Comparison of ENCODE assay signal across 9 cellular contexts in the genomic region with DNA sequence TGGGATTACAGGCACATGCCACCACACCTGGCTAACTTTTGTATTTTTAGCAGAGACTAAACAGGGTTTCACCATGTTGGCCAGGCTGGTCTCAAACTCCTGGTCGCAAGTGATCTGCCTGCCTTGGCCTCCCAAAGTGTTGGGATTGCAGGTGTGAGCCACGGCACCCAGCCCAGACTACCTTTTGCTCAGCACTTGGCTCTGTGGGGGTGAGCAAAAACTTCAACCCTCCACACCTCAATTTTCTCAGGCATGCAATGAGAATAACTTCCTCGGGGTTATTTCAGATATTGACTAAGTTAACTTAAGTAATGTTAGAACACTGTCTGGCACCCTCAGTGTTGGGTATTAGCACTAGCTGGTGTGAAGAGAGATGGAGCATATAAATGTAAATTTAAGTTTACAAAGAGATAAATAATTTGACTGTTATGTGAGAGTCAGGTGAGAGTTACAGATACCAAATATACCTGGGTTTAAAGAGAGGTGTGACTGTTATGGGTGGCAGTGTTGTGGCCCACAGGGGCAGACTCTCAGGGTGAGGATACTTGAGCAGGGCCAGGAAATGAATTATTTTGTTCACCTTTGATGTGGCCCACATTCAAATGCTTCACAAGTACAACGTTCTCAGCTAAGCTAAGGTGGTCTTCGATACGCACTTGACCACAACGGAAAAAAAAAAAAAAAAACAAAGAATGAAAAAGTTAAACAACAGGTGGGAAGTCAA. TPM values are rescaled to one million over a fixed set of nuclear protein-coding genes. Genes with fewer than 3 reads are reported as not detected.
DNase-seq lines count a peak whose midpoint lies in the region; ATAC-seq and TF ChIP-seq lines count a peak whose summit lies in the region.
"Had no signal": no experiment of that assay in that cellular context is flagged by ENCODE, and none has a peak within 500 bp of the region (broad histone marks: within the 10 kb centered on the region; RNA-seq: fewer than 3 reads in every experiment).

No MANE protein-coding gene starts in this region.

- no peak overlapping the region for H2BK120ac ChIP-seq in mesendoderm (ENCODE audit: low read depth, low read length)

- WGBS in mammary epithelial cell (ENCODE audit: low coverage, missing lambda C conversion rate), result 88% methylated on average over 7 of the region's 7 CpGs
- 55 to 63% methylated on average over 7 of the region's 7 CpGs for WGBS in transverse colon (ENCODE audit: low coverage in 1 of 2), 2 donors
- WGBS in mesendoderm (ENCODE audit: extremely low coverage, insufficient coverage, low lambda C conversion rate), result no CpG with 5 or more reads among the region's 7 CpGs
- WGBS in testis, 2 donors, result 79 to 88% methylated on average over 7 of the region's 7 CpGs

- TF ChIP-seq CTCF in MCF 10A (IDR thresholded peaks at IDR 0.05; ENCODE audit: unreplicated experiment) (no peak), mammary epithelial cell (conservative IDR thresholded peaks at IDR 0.05 in 1 of 2, IDR thresholded peaks at IDR 0.05 in 1 of 2; ENCODE audit: extremely low read depth in 1 of 2, insufficient read depth in 1 of 2, low read depth in 1 of 2, low read length in 2 of 2) (no peak), transverse colon (IDR thresholded peaks at IDR 0.05) (no peak), testis (IDR thresholded peaks at IDR 0.05) (no peak)

- no peak overlapping the region for H2AFZ ChIP-seq in mammary epithelial cell (ENCODE audit: low read depth, low read length)

- no peak overlapping the region for H3K4me3 Mint-ChIP-seq in MCF 10A (ENCODE audit: unreplicated experiment)

- H3K18ac ChIP-seq in mesendoderm (ENCODE audit: low read length), result no peak overlapping the region

- H3K4ac ChIP-seq in mesendoderm (ENCODE audit: low read depth, low read length), result no peak overlapping the region

- in situ Hi-C loops in mammary epithelial cell (cut with MboI; ENCODE audit: low sequenced_read_pairs in 2 of 2), result loop anchor here in 1 of 2 donors (25.0 kb wide), 1 partner anchor 527 kb away; the partner anchor contains the start of gene GABRR3
- in situ Hi-C loops in transverse colon (cut with MboI; ENCODE audit: low pct_ligation_motif_present in 1 of 4, low pct_unique_long_range_greater_than_20kb in 1 of 4, low sequenced_read_pairs in 3 of 4), result no loop called here

- DNase-seq in MCF 10A (ENCODE audit: unreplicated experiment), result no peak
- no peak for DNase-seq in mammary epithelial cell
- peak; percentile 23 for DNase-seq in activated CD4-positive, alpha-beta T cell treated with anti-CD3 and anti-CD28 coated beads, Interleukin-2, amount 50 U/mL, for 1 hour
- no peak for DNase-seq in transverse colon
- DNase-seq in mesendoderm, result no peak
- DNase-seq in testis, result no peak
- DNase-seq in GF-D8 (lab: John Stamatoyannopoulos, UW), result no peak

- H3K4me3 ChIP-seq in mammary epithelial cell (replicated peaks in 1 of 3; ENCODE audit: insufficient read depth in 1 of 3, low read depth in 2 of 3, low read length in 3 of 3) (no peak overlapping the region), transverse colon (no peak overlapping the region), mesendoderm (ENCODE audit: low read length) (no peak overlapping the region), testis (no peak overlapping the region)
- H3K4me3 ChIP-seq: BLaER1 had no signal

- dilution Hi-C loops in mammary epithelial cell (cut with HindIII; ENCODE audit: low sequenced_read_pairs), result no loop called here

- POLR2A ChIA-PET in MCF 10A (lab: Yijun Ruan, JAX), result interaction anchor here (0.6 kb wide), 1 partner anchor 82 kb away, joined by 4 read pairs; no protein-coding TSS in a partner anchor

- H3K27me3 Mint-ChIP-seq in MCF 10A (ENCODE audit: insufficient read depth, unreplicated experiment), result no peaks in the 10 kb centered on the region

- H3K27ac ChIP-seq in mammary epithelial cell (ENCODE audit: insufficient read depth, low read depth, low read length), result no peak overlapping the region
- peak overlapping the region; percentile 22 to 61 (median 40) for H3K27ac ChIP-seq in transverse colon
- no peak overlapping the region for H3K27ac ChIP-seq in mesendoderm (ENCODE audit: low read depth, low read length)
- H3K27ac ChIP-seq in testis, result no peak overlapping the region
- H3K27ac ChIP-seq: BLaER1 had no signal

- no peak overlapping the region for H2BK5ac ChIP-seq in mesendoderm (ENCODE audit: low read length)

- no peaks in the 10 kb centered on the region for H3K9me3 Mint-ChIP-seq in MCF 10A (ENCODE audit: unreplicated experiment)

- H3K4me2 ChIP-seq in mammary epithelial cell (ENCODE audit: insufficient read depth, low read depth, low read length) (no peak overlapping the region), mesendoderm (ENCODE audit: low read length) (no peak overlapping the region)
- H3K4me2 ChIP-seq: BLaER1 had no signal

- H2AK5ac ChIP-seq in mesendoderm (ENCODE audit: low read length), result no peak overlapping the region

- no peaks in the 10 kb centered on the region for H3K79me2 ChIP-seq in mammary epithelial cell (ENCODE audit: insufficient read depth, low read length)
- no peaks in the 10 kb centered on the region for H3K79me2 ChIP-seq in mesendoderm (ENCODE audit: control insufficient read depth, insufficient read depth, low read length)

- TF ChIP-seq POLR2A in transverse colon (IDR thresholded peaks at IDR 0.05), result no peak
- no peak for TF ChIP-seq POLR2A in testis (IDR thresholded peaks at IDR 0.05)

- CTCF ChIA-PET in MCF 10A (lab: Yijun Ruan, JAX) (interaction anchor here (0.8 to 3.2 kb wide), 6 partner anchors 8 to 525 kb away, joined by 5 to 9 read pairs (median 7); no protein-coding TSS in a partner anchor), mammary epithelial cell (lab: Charles Lee; ENCODE audit: low non-redundant PET) (no interaction called here)

- ATAC-seq in HG02943 (IDR thresholded peaks at IDR 0.05; ENCODE audit: low read depth, unreplicated experiment), result peak; percentile 14

- peaks cover 15% of the 10 kb centered on the region for H3K4me1 ChIP-seq in mammary epithelial cell (ENCODE audit: insufficient read depth, low read length)
- H3K4me1 ChIP-seq in transverse colon, result peaks cover 0 to 4% (median 2%) of the 10 kb centered on the region in 4 donors
- H3K4me1 ChIP-seq in mesendoderm (ENCODE audit: control insufficient read depth, low read depth, low read length), result no peaks in the 10 kb centered on the region
- no peaks in the 10 kb centered on the region for H3K4me1 ChIP-seq in testis

- TF ChIP-seq EP300 in transverse colon (IDR thresholded peaks at IDR 0.05; ENCODE audit: low read depth), result no peak

- H3K9ac ChIP-seq in mammary epithelial cell (ENCODE audit: insufficient read depth, low read length) (no peak overlapping the region), mesendoderm (ENCODE audit: low read length) (no peak overlapping the region)
- H3K9ac ChIP-seq: BLaER1 had no signal

- no peaks in the 10 kb centered on the region for H3K36me3 Mint-ChIP-seq in MCF 10A (ENCODE audit: insufficient read depth, unreplicated experiment)

- H4K8ac ChIP-seq in mesendoderm (ENCODE audit: low read depth, low read length), result no peak overlapping the region

- H3K9me3 ChIP-seq in mammary epithelial cell (replicated peaks; ENCODE audit: insufficient read depth, low read length), result no peaks in the 10 kb centered on the region
- no peaks in the 10 kb centered on the region for H3K9me3 ChIP-seq in transverse colon
- no peaks in the 10 kb centered on the region for H3K9me3 ChIP-seq in testis
- H3K9me3 ChIP-seq: BLaER1 had no signal

- H3K4me1 Mint-ChIP-seq in MCF 10A (ENCODE audit: insufficient read depth, unreplicated experiment), result peaks cover 10% of the 10 kb centered on the region

- BruUV-seq in MCF 10A (replicated peaks; lab: Mats Ljungman, UMichigan) (no TSS peak), mammary epithelial cell (replicated peaks; lab: Mats Ljungman, UMichigan) (no TSS peak)

- H3K79me1 ChIP-seq in mesendoderm (ENCODE audit: low read length), result no peaks in the 10 kb centered on the region

- no peak overlapping the region for H4K5ac ChIP-seq in mesendoderm (ENCODE audit: low read length)

- H3K27me3 ChIP-seq in mammary epithelial cell (ENCODE audit: insufficient read depth, low read length) (no peaks in the 10 kb centered on the region), transverse colon (no peaks in the 10 kb centered on the region), mesendoderm (ENCODE audit: insufficient read depth, low read length, poor library complexity) (no peaks in the 10 kb centered on the region), testis (no peaks in the 10 kb centered on the region)
- H3K27me3 ChIP-seq: BLaER1 had no signal

- H4K20me1 ChIP-seq in mammary epithelial cell (ENCODE audit: insufficient read depth, low read length), result no peaks in the 10 kb centered on the region
- H4K20me1 ChIP-seq: BLaER1 had no signal

- H3K27ac Mint-ChIP-seq in MCF 10A (ENCODE audit: low read depth, unreplicated experiment), result peak overlapping the region; percentile 42

- intact Hi-C loops in MCF 10A (cut with micrococcal nuclease) (no loop called here), mammary epithelial cell (cut with micrococcal nuclease) (no loop called here), transverse colon (cut with DNase I; ENCODE audit: low total_unique reads) (no loop called here), testis (cut with DNase I; ENCODE audit: low total_unique reads) (no loop called here)

- H3K56ac ChIP-seq in mesendoderm (ENCODE audit: low read length), result no peak overlapping the region

- no peaks in the 10 kb centered on the region for H3K36me3 ChIP-seq in mammary epithelial cell (ENCODE audit: insufficient read depth, low read length)
- no peaks in the 10 kb centered on the region for H3K36me3 ChIP-seq in transverse colon
- H3K36me3 ChIP-seq in mesendoderm (ENCODE audit: control insufficient read depth, insufficient read depth, low read length), result no peaks in the 10 kb centered on the region
- no peaks in the 10 kb centered on the region for H3K36me3 ChIP-seq in testis (ENCODE audit: low read depth, missing control alignments)
- H3K36me3 ChIP-seq: BLaER1 had no signal

- H3K23ac ChIP-seq in mesendoderm (ENCODE audit: low read length), result no peak overlapping the region

- no peak overlapping the region for H2BK15ac ChIP-seq in mesendoderm (replicated peaks; ENCODE audit: low read depth)

RNA-seq across cellular contexts. Expression of gene CPOX, which starts 29.0 kb away (rescaled TPM):
- total RNA-seq in MCF 10A (2022), result 10.8 and 11.2 TPM in 2 replicates
- total RNA-seq in mammary epithelial cell, result 10 to 100 TPM; 24.3 to 25.2 TPM
- 18.8 TPM for polyA plus RNA-seq in mammary epithelial cell
- polyA minus RNA-seq in mammary epithelial cell, result 23.0 TPM
- 10 to 100 TPM; 17.9 to 30.7 (median 26.3) TPM for total RNA-seq in transverse colon
- polyA plus RNA-seq in mesendoderm (2013, experiment 1 of 2), result 11.0 TPM
- polyA plus RNA-seq in mesendoderm (2013, experiment 2 of 2), result 11.1 TPM
- total RNA-seq in testis, result 10 to 100 TPM; 21.7 to 25.4 TPM
- polyA plus RNA-seq in testis (ENCODE audit: insufficient read depth, low read depth, low replicate concordance), result 9.3 TPM

RNA-seq across cellular contexts. Expression of gene GPR15, which starts 32.7 kb away (rescaled TPM):
- not detected in 2 replicates for total RNA-seq in MCF 10A (2022)
- not detected for total RNA-seq in mammary epithelial cell
- not detected for polyA plus RNA-seq in mammary epithelial cell
- not detected for polyA minus RNA-seq in mammary epithelial cell
- 10 to 100 TPM in 1 of 4 donors, 1 to 10 TPM in 2, under 1 TPM in 1; 0.60 to 11.7 (median 5.5) TPM for total RNA-seq in transverse colon
- not detected for polyA plus RNA-seq in mesendoderm (2013, experiment 1 of 2)
- polyA plus RNA-seq in mesendoderm (2013, experiment 2 of 2), result not detected
- not detected for total RNA-seq in testis
- polyA plus RNA-seq in testis (ENCODE audit: insufficient read depth, low read depth, low replicate concordance), result 0.34 TPM

RNA-seq across cellular contexts. Expression of gene CLDND1, which starts 41.7 kb away (rescaled TPM):
- total RNA-seq in MCF 10A (2022) (128 and 173 TPM in 2 replicates), mammary epithelial cell (10 to 100 TPM; 76.9 to 90.0 TPM), transverse colon (100 to 1,000 TPM; 105 to 202 (median 162) TPM), testis (100 to 1,000 TPM; 150 to 162 TPM)
- polyA plus RNA-seq in mammary epithelial cell (72.5 TPM), testis (ENCODE audit: insufficient read depth, low read depth, low replicate concordance) (207 TPM)
- polyA minus RNA-seq in mammary epithelial cell, result 43.8 TPM
- polyA plus RNA-seq in mesendoderm (2013, experiment 1 of 2), result 104 TPM
- polyA plus RNA-seq in mesendoderm (2013, experiment 2 of 2), result 110 TPM

Comparison
In these comparisons a context has a peak if more than half of its experiments do, and no peak if none do; other contexts are left out.
1. H3K27ac ChIP-seq: peak in transverse colon (4 of 4); none in mammary epithelial cell (single experiment), mesendoderm (single experiment) and testis (0 of 2).